8 cellular contexts compared by ENCODE assay signal in genomic region chr12:51923506-51924365, GRCh38. TPM values are rescaled to one million over a fixed set of nuclear protein-coding genes. Genes with fewer than 3 reads are reported as not detected.
DNase-seq lines count a peak whose midpoint lies in the region; ATAC-seq, FAIRE-seq and TF ChIP-seq lines count a peak whose summit lies in the region.

No MANE protein-coding gene starts in this region.

- H3K4me2 ChIP-seq in SK-N-SH, result no peak overlapping the region

- CTCF ChIA-PET in GM10248 (lab: Yijun Ruan, JAX), result interaction anchor here (1.0 to 4.1 kb wide), 12 partner anchors 11 to 131 kb away, joined by 3 to 42 read pairs (median 6); partner anchors contain the start of gene ACVRL1
- CTCF ChIA-PET in SK-N-SH (lab: Yijun Ruan, JAX), result interaction anchor here (0.6 to 10.1 kb wide), 16 partner anchors 8 to 198 kb away, joined by 3 to 55 read pairs (median 4); no protein-coding TSS in a partner anchor

- ATAC-seq in activated naive CD4-positive, alpha-beta T cell treated with anti-CD3 and anti-CD28 coated beads, Interleukin-2, amount 50 U/mL, for 72 hours, result peak; percentile 81 to 86

- no peaks in the 10 kb centered on the region for H3F3A ChIP-seq in SK-N-SH (replicated peaks; ENCODE audit: insufficient read depth)

- WGBS in SK-N-SH (ENCODE audit: low lambda C conversion rate), result 81% methylated on average over 24 of the region's 31 CpGs
- no CpG with 5 or more reads among the region's 31 CpGs for WGBS in iPS DF 6.9 (ENCODE audit: insufficient coverage, insufficient read length)

- H3K4me1 ChIP-seq in SK-N-SH (ENCODE audit: control insufficient read depth in 1 of 2, insufficient read depth in 2 of 2, low read depth in 1 of 2, low read length in 1 of 2) (peaks cover 0 to 39% of the 10 kb centered on the region in 2 experiments; a peak in 1 of 4 replicates), iPS DF 6.9 (ENCODE audit: control insufficient read depth, insufficient read depth, low read length) (peaks cover 4% of the 10 kb centered on the region; the same call in 1 of the 2 replicates)

- H3K36me3 ChIP-seq in SK-N-SH (replicated peaks in 1 of 2; ENCODE audit: control insufficient read depth in 1 of 2, insufficient read depth in 2 of 2, low read length in 1 of 2) (no peaks in the 10 kb centered on the region), iPS DF 6.9 (ENCODE audit: control insufficient read depth, insufficient read depth, low read length) (no peaks in the 10 kb centered on the region)

- no peak for TF ChIP-seq RAD21 in SK-N-SH (IDR thresholded peaks at IDR 0.05; ENCODE audit: low read length)

- no peak overlapping the region for H2AFZ ChIP-seq in SK-N-SH (ENCODE audit: low read depth)

- H3K9ac ChIP-seq in SK-N-SH, result no peak overlapping the region

- DNase-seq in GM10248 (ENCODE audit: extremely low spot score), result peak; percentile 72
- DNase-seq in SK-N-SH, result peak; percentile 58
- peak; percentile 64 to 73 for DNase-seq in activated naive CD4-positive, alpha-beta T cell treated with anti-CD3 and anti-CD28 coated beads, Interleukin-2, amount 50 U/mL, for 72 hours (ENCODE audit: low spot score in 2 of 2)
- DNase-seq in iPS DF 6.9 (ENCODE audit: low read depth, low spot score), result peak; percentile 43
- DNase-seq in stimulated activated CD4-positive, alpha-beta T cell treated with anti-CD3 and anti-CD28 coated beads, Interleukin-12 subunit alpha, Interleukin-12 subunit beta, amount 100 ng/mL, for 48 hours (ENCODE audit: low read depth in 2 of 3, low spot score in 1 of 3), result peak; percentile 26 to 49 (median 48)
- no peak for DNase-seq in NCI-H1436 (lab: John Stamatoyannopoulos, UW)
- DNase-seq in NOMO-1 treated with dmso at 0.1 percent for 144 hours (lab: John Stamatoyannopoulos, UW; ENCODE audit: unreplicated experiment), result no peak
- DNase-seq in frontal cortex (ENCODE audit: low spot score in 2 of 2), result no peak

- no peaks in the 10 kb centered on the region for H3K27me3 ChIP-seq in SK-N-SH (ENCODE audit: insufficient read depth)
- no peaks in the 10 kb centered on the region for H3K27me3 ChIP-seq in iPS DF 6.9 (ENCODE audit: control insufficient read depth, insufficient read depth, low read length)

- H3K27ac ChIP-seq in SK-N-SH (ENCODE audit: low read depth in 2 of 2, low read length in 1 of 2) (no peak overlapping the region), iPS DF 6.9 (ENCODE audit: low read length) (no peak overlapping the region)

- H3K9me2 ChIP-seq in SK-N-SH, result no peaks in the 10 kb centered on the region

- no peak for FAIRE-seq in frontal cortex (lab: Jason Lieb, UNC)

- peak; percentile 91 for TF ChIP-seq CTCF in GM10248 (IDR thresholded peaks at IDR 0.05; ENCODE audit: control extremely low read depth, extremely low read depth, low read depth, missing control alignments)
- TF ChIP-seq CTCF in SK-N-SH (IDR thresholded peaks at IDR 0.05), result peak; percentile 52

- POLR2A ChIA-PET in GM10248 (lab: Yijun Ruan, JAX), result no interaction called here
- POLR2A ChIA-PET in SK-N-SH (lab: Yijun Ruan, JAX), result no interaction called here

- H3K4me3 ChIP-seq in SK-N-SH (ENCODE audit: low read depth in 2 of 2, low read length in 1 of 2) (no peak overlapping the region; a peak in 1 of 4 replicates), iPS DF 6.9 (ENCODE audit: low read length) (no peak overlapping the region; the same call in 1 of the 2 replicates)

- no peaks in the 10 kb centered on the region for H3K36me3 Mint-ChIP-seq in activated naive CD4-positive, alpha-beta T cell treated with anti-CD3 and anti-CD28 coated beads, Interleukin-2, amount 50 U/mL, for 72 hours

- TF ChIP-seq EP300 in SK-N-SH (IDR thresholded peaks at IDR 0.05; ENCODE audit: borderline replicate concordance in 1 of 2, low read depth in 1 of 2, low read length in 1 of 2), result no peak

- H3K27ac Mint-ChIP-seq in activated naive CD4-positive, alpha-beta T cell treated with anti-CD3 and anti-CD28 coated beads, Interleukin-2, amount 50 U/mL, for 72 hours, result peak overlapping the region in 1 of 2 donors; percentile 41

- H3K9me3 ChIP-seq in SK-N-SH (no peaks in the 10 kb centered on the region), iPS DF 6.9 (ENCODE audit: control insufficient read depth, insufficient read depth, low read length) (no peaks in the 10 kb centered on the region)

- H3K9me3 Mint-ChIP-seq in activated naive CD4-positive, alpha-beta T cell treated with anti-CD3 and anti-CD28 coated beads, Interleukin-2, amount 50 U/mL, for 72 hours, result no peaks in the 10 kb centered on the region

- H4K20me1 ChIP-seq in SK-N-SH (ENCODE audit: insufficient read depth), result no peaks in the 10 kb centered on the region

- no peaks in the 10 kb centered on the region for H3K79me2 ChIP-seq in SK-N-SH (ENCODE audit: insufficient read depth)

TF ChIP-seq in SK-N-SH, 30 proteins besides CTCF, POLR2A, EP300 and RAD21:
- TF ChIP-seq SMC3 (IDR thresholded peaks at IDR 0.05; ENCODE audit: low read depth, low read length), result no peak
- TF ChIP-seq TCF12 (IDR thresholded peaks at IDR 0.05), result no peak
- no peak for TF ChIP-seq GATA2 (CRISPR knock-in tag; IDR thresholded peaks at IDR 0.05)
- no peak for TF ChIP-seq NRF1 (IDR thresholded peaks at IDR 0.05; ENCODE audit: low read depth, low read length)
- TF ChIP-seq RFX5 (IDR thresholded peaks at IDR 0.05; ENCODE audit: low read length), result no peak
- no peak for TF ChIP-seq YY1 (IDR thresholded peaks at IDR 0.05; ENCODE audit: low read depth)
- no peak for TF ChIP-seq ZBTB33 (IDR thresholded peaks at IDR 0.05; ENCODE audit: borderline replicate concordance, low read depth)
- no peak for TF ChIP-seq GABPA (IDR thresholded peaks at IDR 0.05; ENCODE audit: low read depth)
- no peak for TF ChIP-seq JUND (IDR thresholded peaks at IDR 0.05)
- TF ChIP-seq FOXM1 (IDR thresholded peaks at IDR 0.05; ENCODE audit: low read depth), result no peak
- no peak for TF ChIP-seq NFIC (IDR thresholded peaks at IDR 0.05; ENCODE audit: borderline replicate concordance)
TF ChIP-seq in SK-N-SH: peak in this region for 0.

RNA-seq across cellular contexts. Expression of gene ACVRL1, which starts 16.4 kb away (rescaled TPM):
- 0.07 and 0.08 TPM in 2 replicates for polyA plus RNA-seq in SK-N-SH (2012; rRNA removed)
- 0.05 and 0.07 TPM in 2 replicates for polyA plus RNA-seq in SK-N-SH (2012; cell fraction: cytosol; rRNA removed)
- polyA plus RNA-seq in SK-N-SH (2012; cell fraction: nucleus; rRNA removed), result 0.11 and 0.54 TPM in 2 replicates
- not detected for total RNA-seq in activated naive CD4-positive, alpha-beta T cell treated with anti-CD3 and anti-CD28 coated beads, Interleukin-2, amount 50 U/mL, for 72 hours
- 9.4 TPM for total RNA-seq in frontal cortex

RNA-seq across cellular contexts. Expression of gene ACVR1B, which starts 27.8 kb away (rescaled TPM):
- 12.1 and 13.5 TPM in 2 replicates for polyA plus RNA-seq in SK-N-SH (2012; rRNA removed)
- polyA plus RNA-seq in SK-N-SH (2012; cell fraction: cytosol; rRNA removed), result 8.3 and 10.4 TPM in 2 replicates
- 11.1 and 12.7 TPM in 2 replicates for polyA plus RNA-seq in SK-N-SH (2012; cell fraction: nucleus; rRNA removed)
- total RNA-seq in activated naive CD4-positive, alpha-beta T cell treated with anti-CD3 and anti-CD28 coated beads, Interleukin-2, amount 50 U/mL, for 72 hours, result 1 to 10 TPM; 5.2 to 9.0 TPM
- 43.2 TPM for total RNA-seq in frontal cortex

RNA-seq across cellular contexts. Expression of gene ANKRD33, which starts 35.8 kb away (rescaled TPM):
- not detected in 2 replicates for polyA plus RNA-seq in SK-N-SH (2012; rRNA removed)
- not detected in 2 replicates for polyA plus RNA-seq in SK-N-SH (2012; cell fraction: cytosol; rRNA removed)
- polyA plus RNA-seq in SK-N-SH (2012; cell fraction: nucleus; rRNA removed), result 0.11 and 0.13 TPM in 2 replicates
- total RNA-seq in activated naive CD4-positive, alpha-beta T cell treated with anti-CD3 and anti-CD28 coated beads, Interleukin-2, amount 50 U/mL, for 72 hours, result not detected
- total RNA-seq in frontal cortex, result not detected

Comparison
In these comparisons a context has a peak if more than half of its experiments do, and no peak if none do; other contexts are left out.
1. DNase-seq: peak in GM10248 (single experiment), SK-N-SH (single experiment), activated naive CD4-positive, alpha-beta T cell treated with anti-CD3 and anti-CD28 coated beads, Interleukin-2, amount 50 U/mL, for 72 hours (2 of 2), iPS DF 6.9 (single experiment) and stimulated activated CD4-positive, alpha-beta T cell treated with anti-CD3 and anti-CD28 coated beads, Interleukin-12 subunit alpha, Interleukin-12 subunit beta, amount 100 ng/mL, for 48 hours (3 of 3); none in NCI-H1436 (single experiment), NOMO-1 treated with dmso at 0.1 percent for 144 hours (single experiment) and frontal cortex (0 of 2).
2. RNA of gene ACVRL1, which starts 16.4 kb away (total RNA-seq): 9.4 TPM in frontal cortex (single experiment); not detected in activated naive CD4-positive, alpha-beta T cell treated with anti-CD3 and anti-CD28 coated beads, Interleukin-2, amount 50 U/mL, for 72 hours; every median in the first group is over 10 times any median in the second.